Comparison of ENCODE assay signal across 17 cellular contexts in genomic region chr2:173221937-173222594, GRCh38.
DNase-seq lines count a peak whose midpoint lies in the region; ATAC-seq and TF ChIP-seq lines count a peak whose summit lies in the region.
"Had no signal": no experiment of that assay in that cellular context is flagged by ENCODE, and none has a peak within 500 bp of the region (broad histone marks: within the 10 kb centered on the region; RNA-seq: fewer than 3 reads in every experiment).

No MANE protein-coding gene starts in this region.

- intact Hi-C loops in testis (cut with DNase I; ENCODE audit: low total_unique reads) = no loop called here

- H3K4me1 ChIP-seq in MM.1S (ENCODE audit: low read length) (no peaks in the 10 kb centered on the region), testis (peaks cover 18% of the 10 kb centered on the region)

- H3K27me3 ChIP-seq in MM.1S (replicated peaks; ENCODE audit: insufficient read depth, low read length) = no peaks in the 10 kb centered on the region
- no peaks in the 10 kb centered on the region for H3K27me3 ChIP-seq in testis
- H3K27me3 ChIP-seq: left lung had no signal

- H3K36me3 ChIP-seq in MM.1S (replicated peaks; ENCODE audit: insufficient read depth, low read length) = no peaks in the 10 kb centered on the region
- H3K36me3 ChIP-seq in testis (ENCODE audit: low read depth, missing control alignments) = no peaks in the 10 kb centered on the region
- H3K36me3 ChIP-seq: left lung had no signal

- H3K9ac ChIP-seq in MM.1S (ENCODE audit: low read length) = no peak overlapping the region
- H3K9ac ChIP-seq: KMS-11 had no signal

- DNase-seq in MM.1S = peak; percentile 43
- DNase-seq in NCI-H2029 (lab: John Stamatoyannopoulos, UW) = no peak
- no peak for DNase-seq in C1 segment of cervical spinal cord (lab: John Stamatoyannopoulos, UW)
- no peak for DNase-seq in testis
- no peak for DNase-seq in 8988T
- DNase-seq: activated CD4-positive, CD25-positive, alpha-beta regulatory T cell treated with anti-CD3 and anti-CD28 coated beads, Interleukin-2, amount 50 U/mL, for 72 hours; activated CD8-positive, alpha-beta memory T cell treated with anti-CD3 and anti-CD28 coated beads, Interleukin-2, amount 10 ng/mL, durations not matched to agents 7 days and 5 days; amniotic stem cell; foreskin melanocyte; GOT3; left lung; NCI-H146; substantia nigra had no signal

- H3K9me3 ChIP-seq in MM.1S (replicated peaks; ENCODE audit: insufficient read depth, low read length) (no peaks in the 10 kb centered on the region), testis (no peaks in the 10 kb centered on the region)
- H3K9me3 ChIP-seq: left lung had no signal

- H3K4me2 ChIP-seq in MM.1S (ENCODE audit: low read depth, low read length) = no peak overlapping the region
- H3K4me2 ChIP-seq: KMS-11 had no signal

- no peaks in the 10 kb centered on the region for H4K20me1 ChIP-seq in MM.1S (ENCODE audit: insufficient read depth, low read length)

- no peak overlapping the region; the same call in 1 of the 2 replicates for H3K27ac ChIP-seq in MM.1S (ENCODE audit: low read length)
- no peak overlapping the region for H3K27ac ChIP-seq in testis
- H3K27ac ChIP-seq: KMS-11, left lung had no signal

- H3K4me3 ChIP-seq in MM.1S (ENCODE audit: low read length) (no peak overlapping the region), testis (no peak overlapping the region)
- H3K4me3 ChIP-seq: left lung had no signal

- no peaks in the 10 kb centered on the region for H3K79me2 ChIP-seq in MM.1S (ENCODE audit: low read length)

- H3K9me2 ChIP-seq in MM.1S (replicated peaks; ENCODE audit: insufficient read depth, low read length) = no peaks in the 10 kb centered on the region

- no peak overlapping the region for H2AFZ ChIP-seq in MM.1S (ENCODE audit: low read length)

- ATAC-seq in GM18907 (IDR thresholded peaks at IDR 0.05; ENCODE audit: unreplicated experiment) (peak; percentile 63), GM21390 (IDR thresholded peaks at IDR 0.05; ENCODE audit: unreplicated experiment) (peak; percentile 95), HG02885 (IDR thresholded peaks at IDR 0.05; ENCODE audit: poor library complexity, unreplicated experiment) (peak; percentile 80)
- ATAC-seq: activated CD8-positive, alpha-beta memory T cell treated with anti-CD3 and anti-CD28 coated beads, Interleukin-2, amount 10 ng/mL, durations not matched to agents 7 days and 5 days; left lung had no signal

- TF ChIP-seq CTCF in MM.1S (IDR thresholded peaks at IDR 0.05; ENCODE audit: low read length) (no peak), testis (IDR thresholded peaks at IDR 0.05) (no peak)

- TF ChIP-seq POLR2A in testis (IDR thresholded peaks at IDR 0.05) = no peak

- WGBS in testis, 2 donors = 63 to 96% methylated on average over 2 of the region's 2 CpGs

- H3F3A ChIP-seq in MM.1S (ENCODE audit: insufficient read depth, low read length) = no peaks in the 10 kb centered on the region
